ENCODE assay signal across 29 cellular contexts in genomic region chr1:169915150-169915549, GRCh38. TPM values are rescaled to one million over a fixed set of nuclear protein-coding genes. Genes with fewer than 3 reads are reported as not detected.
DNase-seq lines count a peak whose midpoint lies in the region; ATAC-seq, FAIRE-seq and TF ChIP-seq lines count a peak whose summit lies in the region.
"Had no signal": no experiment of that assay in that cellular context is flagged by ENCODE, and none has a peak within 500 bp of the region (broad histone marks: within the 10 kb centered on the region; RNA-seq: fewer than 3 reads in every experiment).

No MANE protein-coding gene starts in this region.

- FAIRE-seq in A549 (lab: Jason Lieb, UNC) = no peak
- no peak for FAIRE-seq in keratinocyte (lab: Jason Lieb, UNC)
- FAIRE-seq: endometrium, small intestine had no signal

- no peak for TF ChIP-seq RAD21 in A549 (conservative IDR thresholded peaks at IDR 0.05 in 1 of 2, IDR thresholded peaks at IDR 0.05 in 1 of 2)

- no peak overlapping the region for H3K4me3 Mint-ChIP-seq in WTC11
- no peak overlapping the region for H3K4me3 Mint-ChIP-seq in type B pancreatic cell
- H3K4me3 Mint-ChIP-seq: activated CD4-positive, alpha-beta memory T cell treated with anti-CD3 and anti-CD28 coated beads for 36 hours; activated naive CD8-positive, alpha-beta T cell; mesothelial cell of epicardium; naive B cell had no signal

- H3K27me3 ChIP-seq in GM23248 (replicated peaks; ENCODE audit: insufficient read depth) = no peaks in the 10 kb centered on the region
- H3K27me3 ChIP-seq in keratinocyte (ENCODE audit: control insufficient read depth, extremely low read depth, insufficient read depth, low read length) = no peaks in the 10 kb centered on the region
- H3K27me3 ChIP-seq: BLaER1, SJSA1, stomach, thyroid gland had no signal

- 95% methylated on average over 15 of the region's 15 CpGs for WGBS in A549 (ENCODE audit: missing lambda C conversion rate)
- 16% methylated on average over 15 of the region's 15 CpGs for WGBS in GM23248 (ENCODE audit: low coverage in 1 of 2, low lambda C conversion rate in 2 of 2, missing lambda C conversion rate in 2 of 2), 2 experiments

- H3K36me3 Mint-ChIP-seq in WTC11 (no peaks in the 10 kb centered on the region), type B pancreatic cell (peaks cover 6% of the 10 kb centered on the region)
- H3K36me3 Mint-ChIP-seq: mesothelial cell of epicardium had no signal

- no peaks in the 10 kb centered on the region for H4K20me1 ChIP-seq in GM23248 (ENCODE audit: insufficient read depth)
- H4K20me1 ChIP-seq in keratinocyte (ENCODE audit: control insufficient read depth, extremely low read depth, insufficient read depth, low read length) = no peaks in the 10 kb centered on the region
- H4K20me1 ChIP-seq: BLaER1 had no signal

- H3K9ac ChIP-seq in GM23248 = no peak overlapping the region
- H3K9ac ChIP-seq in keratinocyte (ENCODE audit: control insufficient read depth, extremely low read depth, insufficient read depth, low read length) = no peak overlapping the region
- H3K9ac ChIP-seq: BLaER1 had no signal

- H3K9me3 ChIP-seq in A549 (no peaks in the 10 kb centered on the region), GM23248 (ENCODE audit: low read depth) (no peaks in the 10 kb centered on the region), keratinocyte (ENCODE audit: control insufficient read depth, low read depth, low read length) (no peaks in the 10 kb centered on the region)
- H3K9me3 ChIP-seq: BLaER1, SJSA1, stomach, thyroid gland had no signal

- in situ Hi-C loops in GM23248 (cut with MboI) = no loop called here

- H3K79me2 ChIP-seq in GM23248 (ENCODE audit: insufficient read depth) (no peaks in the 10 kb centered on the region), keratinocyte (ENCODE audit: control insufficient read depth, insufficient read depth, low read length) (no peaks in the 10 kb centered on the region)

- H3K4me2 ChIP-seq in A549 (peak overlapping the region; percentile 55; the same call in 2 of the 3 replicates), GM23248 (ENCODE audit: unreplicated experiment) (peak overlapping the region; percentile 48), keratinocyte (ENCODE audit: control insufficient read depth, extremely low read depth, insufficient read depth, low read depth, low read length) (peak overlapping the region; percentile 66)
- H3K4me2 ChIP-seq: BLaER1 had no signal

- no peaks in the 10 kb centered on the region for H3K9me1 ChIP-seq in keratinocyte (ENCODE audit: control insufficient read depth, extremely low read depth, insufficient read depth, low read length)

- no peak for DNase-seq in A549 (ENCODE audit: low read depth in 1 of 2, low spot score in 1 of 2)
- no peak for DNase-seq in GM23248
- DNase-seq in WTC11 (ENCODE audit: low spot score) = no peak
- no peak for DNase-seq in keratinocyte (ENCODE audit: low read depth, low spot score)
- no peak for DNase-seq in type B pancreatic cell (ENCODE audit: extremely low spot score, unreplicated experiment)
- DNase-seq in stimulated activated CD4-positive, alpha-beta T cell treated with anti-CD3 and anti-CD28 coated beads, Interleukin-4, amount 100 ng/mL, for 24 hours = no peak
- DNase-seq: activated CD4-positive, alpha-beta memory T cell treated with anti-CD3 and anti-CD28 coated beads for 36 hours; activated CD8-positive, alpha-beta memory T cell treated with anti-CD3 and anti-CD28 coated beads, Interleukin-2, amount 50 U/mL, for 4 hours; COR-L47; dermis blood vessel endothelial cell; DND-41; GOT3; left ventricle myocardium superior; naive B cell; NCI-H1092; NCI-H187 treated with DMSO at 0.1 percent for 48 hours; NCI-H524 treated with DMSO at 0.1 percent for 48 hours; occipital lobe; stimulated activated CD8-positive, alpha-beta memory T cell treated with anti-CD3 and anti-CD28 coated beads, Interleukin-4, amount 100 ng/mL, for 48 hours; stomach; thyroid gland had no signal

- H3K27ac Mint-ChIP-seq in WTC11 (no peak overlapping the region), type B pancreatic cell (no peak overlapping the region)
- H3K27ac Mint-ChIP-seq: activated CD4-positive, alpha-beta memory T cell treated with anti-CD3 and anti-CD28 coated beads for 36 hours; activated naive CD8-positive, alpha-beta T cell; mesothelial cell of epicardium; naive B cell had no signal

- no peaks in the 10 kb centered on the region for H3K9me2 ChIP-seq in GM23248 (ENCODE audit: insufficient read depth)

- H2AFZ ChIP-seq in GM23248 (peak overlapping the region; percentile 67), keratinocyte (ENCODE audit: control insufficient read depth, low read length) (peak overlapping the region; percentile 16)

- H3K4me3 ChIP-seq in A549 = no peak overlapping the region
- peak overlapping the region; percentile 39; the same call in 1 of the 2 replicates for H3K4me3 ChIP-seq in GM23248
- no peak overlapping the region for H3K4me3 ChIP-seq in keratinocyte (ENCODE audit: control insufficient read depth in 2 of 3, extremely low read depth in 1 of 3, insufficient read depth in 2 of 3, low read depth in 1 of 3, low read length in 3 of 3)
- H3K4me3 ChIP-seq: BLaER1, SJSA1, stomach, thyroid gland had no signal

- H3K4me1 ChIP-seq in A549 (peaks cover 14% of the 10 kb centered on the region; the same call in 2 of the 3 replicates), GM23248 (ENCODE audit: insufficient read depth) (peaks cover 15% of the 10 kb centered on the region), keratinocyte (ENCODE audit: control insufficient read depth, extremely low read depth, insufficient read depth, low read length) (peaks cover 14% of the 10 kb centered on the region)
- H3K4me1 ChIP-seq: BLaER1, SJSA1, stomach, thyroid gland had no signal

- ATAC-seq in A549 (peak in 1 of 2 experiments; percentile 24; a peak in 1 of 6 replicates), WTC11 (peak; percentile 39), HG03378 (IDR thresholded peaks at IDR 0.05; ENCODE audit: unreplicated experiment) (no peak), GM21723 (IDR thresholded peaks at IDR 0.05; ENCODE audit: unreplicated experiment) (no peak)
- ATAC-seq: left ventricle myocardium superior had no signal

- H3K4me1 Mint-ChIP-seq in WTC11 (peaks cover 7% of the 10 kb centered on the region), type B pancreatic cell (ENCODE audit: unreplicated experiment) (no peaks in the 10 kb centered on the region)
- H3K4me1 Mint-ChIP-seq: naive B cell had no signal

- H3K36me3 ChIP-seq in GM23248 (ENCODE audit: low read depth) (no peaks in the 10 kb centered on the region), keratinocyte (ENCODE audit: control insufficient read depth in 2 of 2, extremely low read depth in 1 of 2, insufficient read depth in 2 of 2, low read length in 2 of 2) (no peaks in the 10 kb centered on the region)
- H3K36me3 ChIP-seq: BLaER1, SJSA1, thyroid gland had no signal

- peak overlapping the region; percentile 39 to 51; a peak in 4 of 6 replicates for H3K27ac ChIP-seq in A549
- H3K27ac ChIP-seq in GM23248 = no peak overlapping the region
- no peak overlapping the region for H3K27ac ChIP-seq in keratinocyte (ENCODE audit: control insufficient read depth, insufficient read depth, low read length)
- H3K27ac ChIP-seq: BLaER1, SJSA1, stomach, thyroid gland had no signal

- dilution Hi-C loops in keratinocyte (cut with MboI; ENCODE audit: extremely low pct_ligation_motif_present, low sequenced_read_pairs) = no loop called here

- no peaks in the 10 kb centered on the region for H3F3A ChIP-seq in GM23248 (ENCODE audit: insufficient read depth)

- no peaks in the 10 kb centered on the region for H3K27me3 Mint-ChIP-seq in WTC11 (ENCODE audit: low read depth)
- no peaks in the 10 kb centered on the region for H3K27me3 Mint-ChIP-seq in type B pancreatic cell
- H3K27me3 Mint-ChIP-seq: activated CD4-positive, alpha-beta memory T cell treated with anti-CD3 and anti-CD28 coated beads for 36 hours; activated naive CD8-positive, alpha-beta T cell; naive B cell had no signal

- TF ChIP-seq CTCF in A549 (IDR thresholded peaks at IDR 0.05) (no peak), WTC11 (IDR thresholded peaks at IDR 0.05) (no peak), keratinocyte (optimal IDR thresholded peaks at IDR 0.05 in 1 of 3, IDR thresholded peaks at IDR 0.05 in 1 of 3, conservative IDR thresholded peaks at IDR 0.05 in 1 of 3; ENCODE audit: extremely low read depth in 1 of 3, insufficient read depth in 2 of 3, low read length in 3 of 3) (no peak), type B pancreatic cell (conservative IDR thresholded peaks at IDR 0.05) (no peak)

- CTCF ChIA-PET in A549 (lab: Yijun Ruan, JAX) (interaction anchor here (1.4 kb wide), 1 partner anchor 96 kb away, joined by 3 read pairs; no protein-coding TSS in a partner anchor), WTC11 (lab: Charles Lee) (no interaction called here)

- POLR2A ChIA-PET in A549 (lab: Yijun Ruan, JAX) = no interaction called here
- POLR2A ChIA-PET in WTC11 (lab: Charles Lee) = no interaction called here

- no peak for TF ChIP-seq POLR2A in A549 (IDR thresholded peaks at IDR 0.05; ENCODE audit: low read length)

- no peaks in the 10 kb centered on the region for H3K9me3 Mint-ChIP-seq in WTC11
- H3K9me3 Mint-ChIP-seq in type B pancreatic cell = no peaks in the 10 kb centered on the region

- TF ChIP-seq EP300 in A549 (IDR thresholded peaks at IDR 0.05) = no peak

TF ChIP-seq in A549, 52 proteins besides CTCF, POLR2A, EP300 and RAD21 (continues in another document):
- no peak for TF ChIP-seq BHLHE40 (IDR thresholded peaks at IDR 0.05; ENCODE audit: low read depth, low read length)
- no peak for TF ChIP-seq GATA3 (IDR thresholded peaks at IDR 0.05; ENCODE audit: borderline replicate concordance)

RNA-seq across cellular contexts. Expression of gene SCYL3, which starts 21.5 kb away (rescaled TPM):
- polyA plus RNA-seq in A549 (2011; rRNA removed) (7.3 and 8.1 TPM in 2 replicates), A549 (2017; fragmentation: RNase III; extraction: RNeasy Plus Mini Kit Qiagen cat#74134 plus additional on column Dnase treatment) (2.6 to 3.5 TPM (median 3.2 TPM) in 3 replicates), GM23248 (2016; fragmentation: Nextera tagmentation; extraction: Ambion mirVana) (4.5 and 5.8 TPM in 2 replicates), keratinocyte (4.7 to 8.0 TPM (median 7.3 TPM) in 3 replicates)
- 1.9 TPM in 2 replicates for polyA plus RNA-seq in A549 (2012; cell fraction: cytosol; rRNA removed)
- polyA plus RNA-seq in A549 (2012; cell fraction: nucleus; rRNA removed) = 1.7 and 1.9 TPM in 2 replicates
- polyA minus RNA-seq in A549 (2011; rRNA and poly(A)+ RNA removed) = 8.5 and 9.3 TPM in 2 replicates
- total RNA-seq in GM23248 (2014; rRNA removed; shearing (Covaris generic)) = 7.6 and 10.2 TPM in 2 replicates
- total RNA-seq in WTC11 (2021) (4.8 to 5.3 TPM (median 4.9 TPM) in 3 replicates), type B pancreatic cell (ENCODE audit: low replicate concordance) (12.4 and 12.6 TPM in 2 replicates)
- polyA plus RNA-seq in keratinocyte (2011; ENCODE audit: low read depth) = 3.0 TPM
- 2.9 and 5.5 TPM in 2 replicates for polyA plus RNA-seq in keratinocyte (2011; cell fraction: cytosol; rRNA removed)
- 10.6 and 11.7 TPM in 2 replicates for polyA plus RNA-seq in keratinocyte (2011; cell fraction: nucleus; rRNA removed)
- polyA plus RNA-seq in keratinocyte (2012; ENCODE audit: low replicate concordance) = 2.9 and 5.5 TPM in 2 replicates
- 3.6 to 10.7 TPM (median 9.1 TPM) in 3 replicates for polyA minus RNA-seq in keratinocyte
- 3.1 TPM for polyA minus RNA-seq in keratinocyte (2011; cell fraction: cytosol; rRNA and poly(A)+ RNA removed)
- polyA minus RNA-seq in keratinocyte (2011; cell fraction: nucleus; rRNA and poly(A)+ RNA removed) = 5.8 and 10.9 TPM in 2 replicates

Comparison
In these comparisons a context has a peak if more than half of its experiments do, and no peak if none do; other contexts are left out.
1. H3K27ac ChIP-seq: peak in A549 (2 of 2); none in GM23248 (single experiment) and keratinocyte (single experiment).
2. Peak in every context shown above with its lines, with median percentiles within 50 percentile points of each other: H3K4me2 ChIP-seq.